ENCODE assay signal across 8 cellular contexts in genomic region chr20:6122873-6123649, GRCh38. TPM values are rescaled to one million over a fixed set of nuclear protein-coding genes. Genes with fewer than 3 reads are reported as not detected.
DNase-seq lines count a peak whose midpoint lies in the region; ATAC-seq and TF ChIP-seq lines count a peak whose summit lies in the region.

Gene FERMT1, minus strand, starts transcription at chr20:6123030. Its CDS starts 3,476 bp downstream, at chr20:6119554.

- H3K9ac ChIP-seq in mammary epithelial cell (ENCODE audit: insufficient read depth, low read length), result peak within 1 kb of the TSS; percentile 94

- dilution Hi-C loops in mammary epithelial cell (cut with HindIII; ENCODE audit: low sequenced_read_pairs), result no loop called here

- WGBS in mammary epithelial cell (ENCODE audit: low coverage, missing lambda C conversion rate), result under 1% methylated on average over 32 of the region's 55 CpGs

- peaks cover 9% of the 10 kb centered on the region for H3K36me3 ChIP-seq in mammary epithelial cell (ENCODE audit: insufficient read depth, low read length)

- in situ Hi-C loops in mammary epithelial cell (cut with MboI; ENCODE audit: low sequenced_read_pairs in 2 of 2), result no loop called here

- H4K20me1 ChIP-seq in mammary epithelial cell (ENCODE audit: insufficient read depth, low read length), result no peaks in the 10 kb centered on the region

- H3K4me1 ChIP-seq in mammary epithelial cell (ENCODE audit: insufficient read depth, low read length), result peaks cover 28% of the 10 kb centered on the region

- H3K27ac ChIP-seq in mammary epithelial cell (ENCODE audit: insufficient read depth, low read depth, low read length), result peak within 1 kb of the TSS; percentile 80

- DNase-seq in AG10803 (ENCODE audit: low read depth) (peak; percentile 65), HT-29 (ENCODE audit: low spot score) (peak; percentile 89), RPMI8226 (peak; percentile 93), mammary epithelial cell (peak; percentile 97), iris pigment epithelial cell (ENCODE audit: low read depth) (peak; percentile 62), cortex of kidney (lab: John Stamatoyannopoulos, UW) (no peak)
- DNase-seq in stimulated activated CD4-positive, alpha-beta T cell treated with anti-CD3 and anti-CD28 coated beads, Interleukin-12 subunit alpha, Interleukin-12 subunit beta, amount 100 ng/mL, for 48 hours (ENCODE audit: low read depth in 2 of 3, low spot score in 1 of 3), result peak; percentile 17 to 31 (median 20)

- intact Hi-C loops in mammary epithelial cell (cut with micrococcal nuclease), result loop anchor here (10.0 kb wide), 1 partner anchor 642 kb away; the partner anchor contains the start of gene BMP2

- no TSS peak for BruUV-seq in mammary epithelial cell (replicated peaks; lab: Mats Ljungman, UMichigan)

- peak within 1 kb of the TSS; percentile 94 for H3K4me2 ChIP-seq in mammary epithelial cell (ENCODE audit: insufficient read depth, low read depth, low read length)

- TF ChIP-seq CTCF in AG10803 (conservative IDR thresholded peaks at IDR 0.05; ENCODE audit: low read length), result peak; percentile 22
- peak in 1 of 2 donors; percentile 42 for TF ChIP-seq CTCF in mammary epithelial cell (conservative IDR thresholded peaks at IDR 0.05 in 1 of 2, IDR thresholded peaks at IDR 0.05 in 1 of 2; ENCODE audit: extremely low read depth in 1 of 2, insufficient read depth in 1 of 2, low read depth in 1 of 2, low read length in 2 of 2)

- H3K9me3 ChIP-seq in mammary epithelial cell (replicated peaks; ENCODE audit: insufficient read depth, low read length), result no peaks in the 10 kb centered on the region

- CTCF ChIA-PET in mammary epithelial cell (lab: Charles Lee; ENCODE audit: low non-redundant PET), result no interaction called here

- H3K27me3 ChIP-seq in mammary epithelial cell (ENCODE audit: insufficient read depth, low read length), result no peaks in the 10 kb centered on the region

- peak; percentile 75 for ATAC-seq in GM18873 (IDR thresholded peaks at IDR 0.05; ENCODE audit: low FRiP score, unreplicated experiment)

- peak within 1 kb of the TSS; percentile 64 for H3K4me3 ChIP-seq in AG10803 (ENCODE audit: low read length)
- peak within 1 kb of the TSS; percentile 74 to 91 (median 77) for H3K4me3 ChIP-seq in mammary epithelial cell (replicated peaks in 1 of 3; ENCODE audit: insufficient read depth in 1 of 3, low read depth in 2 of 3, low read length in 3 of 3)

- peak within 1 kb of the TSS; percentile 79 for H2AFZ ChIP-seq in mammary epithelial cell (ENCODE audit: low read depth, low read length)

- H3K79me2 ChIP-seq in mammary epithelial cell (ENCODE audit: insufficient read depth, low read length), result peaks cover 42% of the 10 kb centered on the region

RNA-seq across cellular contexts. Expression of gene FERMT1, which starts in this region (rescaled TPM):
- 69.1 and 72.0 TPM in 2 replicates for total RNA-seq in HT-29 (2014; rRNA removed; shearing (Covaris generic))
- total RNA-seq in mammary epithelial cell, result 100 to 1,000 TPM in 1 of 2 donors, 10 to 100 TPM in 1; 34.8 to 241 TPM
- polyA plus RNA-seq in mammary epithelial cell, result 204 TPM
- polyA minus RNA-seq in mammary epithelial cell, result 220 TPM
